ENCODE assay signal across 7 cellular contexts in the genomic region with DNA sequence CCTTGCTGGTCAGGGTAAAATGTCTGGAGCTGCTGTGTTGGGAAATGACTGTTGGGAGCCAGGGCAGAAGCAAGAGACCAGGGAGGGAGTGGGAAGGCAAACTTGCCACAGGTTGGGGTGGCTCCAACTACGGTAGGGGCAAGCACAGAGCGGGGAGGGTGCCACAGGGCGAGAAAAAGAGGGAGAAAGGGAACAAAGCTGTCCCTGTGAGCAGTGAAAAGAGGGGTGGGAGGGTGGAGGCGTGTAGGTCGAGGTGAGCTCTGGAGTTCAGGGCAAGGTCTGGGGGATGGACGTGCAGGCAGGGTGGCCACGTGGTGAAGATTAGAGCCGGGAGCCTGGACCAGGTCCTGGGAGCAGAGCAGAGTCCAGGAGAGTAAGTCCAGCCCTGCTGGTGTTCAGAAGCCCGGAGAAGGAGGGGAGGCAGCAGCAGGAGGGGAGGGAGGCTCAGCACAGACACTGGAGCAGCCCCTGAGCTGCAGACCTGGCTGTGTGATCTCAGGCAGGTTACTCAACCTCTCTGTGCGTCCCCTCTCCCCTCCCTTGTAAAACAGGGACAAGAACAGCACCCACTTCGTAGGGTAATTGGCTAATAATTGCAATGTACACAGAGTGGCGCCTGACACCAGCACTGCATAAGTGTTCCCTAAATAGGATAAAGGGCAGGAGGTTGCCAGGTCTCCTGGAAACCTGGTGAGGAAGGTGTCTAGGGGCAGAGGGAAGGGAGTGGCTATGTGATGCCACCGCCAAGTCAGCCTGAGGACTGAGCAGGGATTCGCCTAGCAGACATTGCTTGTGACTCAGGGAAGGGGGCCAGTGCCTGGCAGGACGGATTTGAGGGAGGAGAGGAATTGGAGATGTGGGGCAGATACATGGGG. TPM values are rescaled to one million over a fixed set of nuclear protein-coding genes. Genes with fewer than 3 reads are reported as not detected.
A peak's percentile ranks its signal among the peaks of the same experiment; 100 is the strongest.
DNase-seq lines count a peak whose midpoint lies in the region; TF ChIP-seq lines count a peak whose summit lies in the region.

No MANE protein-coding gene starts in this region.

- TF ChIP-seq CTCF in HFFc6 (IDR thresholded peaks at IDR 0.05) (no peak), Peyer's patch (IDR thresholded peaks at IDR 0.05) (peak in 1 of 6 experiments; percentile 26), fibroblast of the aortic adventitia (IDR thresholded peaks at IDR 0.05; ENCODE audit: insufficient read depth, low read length) (no peak)

- TF ChIP-seq POLR2A in Peyer's patch (IDR thresholded peaks at IDR 0.05) = peak; percentile 39 to 67

- H3K4me1 ChIP-seq in Peyer's patch (peaks cover 4 to 72% (median 35%) of the 10 kb centered on the region in 4 donors), skeletal muscle tissue (ENCODE audit: control insufficient read depth in 3 of 3, insufficient read depth in 3 of 3, low read length in 3 of 3) (peaks cover 48 to 62% (median 50%) of the 10 kb centered on the region in 3 donors)

- peaks cover 17% of the 10 kb centered on the region for H3K9me3 Mint-ChIP-seq in HFFc6

- H3K9ac ChIP-seq in skeletal muscle tissue (ENCODE audit: low read depth in 1 of 3, low read length in 3 of 3) = peak overlapping the region in 1 of 3 donors; percentile 10

- H3K36me3 Mint-ChIP-seq in HFFc6 (ENCODE audit: low read depth) = peaks cover 6% of the 10 kb centered on the region

- H3K9me3 ChIP-seq in Peyer's patch = no peaks in the 10 kb centered on the region
- H3K9me3 ChIP-seq in skeletal muscle tissue (ENCODE audit: control insufficient read depth in 3 of 3, low read length in 3 of 3) = no peaks in the 10 kb centered on the region

- DNase-seq in HFFc6 (no peak), Peyer's patch (peak in 2 of 3 donors; percentile 79 to 83), fibroblast of the aortic adventitia (ENCODE audit: low read depth) (peak; percentile 49), NOMO-1 treated with DMSO at 0.1 percent for 48 hours (lab: John Stamatoyannopoulos, UW; ENCODE audit: unreplicated experiment) (no peak), dermis blood vessel endothelial cell (no peak)
- DNase-seq in activated CD4-positive, alpha-beta T cell treated with anti-CD3 and anti-CD28 coated beads for 1 hour = no peak

- peak overlapping the region; percentile 80 for H3K27ac Mint-ChIP-seq in HFFc6

- H3K27me3 Mint-ChIP-seq in HFFc6 (ENCODE audit: insufficient read depth) = peaks cover 8% of the 10 kb centered on the region

- H3K27ac ChIP-seq in Peyer's patch (peak overlapping the region in 3 of 4 donors; percentile 44 to 91 (median 91)), skeletal muscle tissue (ENCODE audit: low read depth, low read length) (peak overlapping the region; percentile 58)

- no peaks in the 10 kb centered on the region for H3K27me3 ChIP-seq in Peyer's patch
- no peaks in the 10 kb centered on the region for H3K27me3 ChIP-seq in skeletal muscle tissue (ENCODE audit: control insufficient read depth in 3 of 3, insufficient read depth in 3 of 3, low read length in 3 of 3)

- H3K36me3 ChIP-seq in Peyer's patch = peaks cover 0 to 3% (median 0%) of the 10 kb centered on the region in 3 donors
- H3K36me3 ChIP-seq in skeletal muscle tissue (ENCODE audit: control insufficient read depth in 3 of 3, insufficient read depth in 3 of 3, low read length in 3 of 3) = peaks cover 3% of the 10 kb centered on the region in 3 donors

- peaks cover 63% of the 10 kb centered on the region for H3K4me1 Mint-ChIP-seq in HFFc6 (ENCODE audit: low read depth)

- H3K4me3 ChIP-seq in Peyer's patch (peak overlapping the region in 1 of 4 donors; percentile 8), fibroblast of the aortic adventitia (ENCODE audit: low read depth, low read length) (no peak overlapping the region), skeletal muscle tissue (ENCODE audit: low read length in 3 of 3) (no peak overlapping the region)

- H3K4me3 Mint-ChIP-seq in HFFc6 = peak overlapping the region; percentile 43

RNA-seq across cellular contexts. Expression of a gene that starts 3.2 kb away (rescaled TPM):
- total RNA-seq in HFFc6 (2021; fragmentation: NEBNext Ultra II Directional; extraction: Animal tissue kit (Norgen Biotek cat#: 25700)) = 100 to 1,000 TPM; 224 to 289 (median 250) TPM
- 100 to 1,000 TPM in 2 of 4 donors, 10 to 100 TPM in 2; 74.3 to 107 (median 96.9) TPM for total RNA-seq in Peyer's patch
- total RNA-seq in fibroblast of the aortic adventitia (ENCODE audit: low replicate concordance) = 27.7 and 91.2 TPM in 2 replicates
- total RNA-seq in skeletal muscle tissue = 39.1 TPM
- 71.5 and 193 TPM in 2 replicates for total RNA-seq in dermis blood vessel endothelial cell

RNA-seq across cellular contexts. Expression of a gene that starts 5.4 kb away (rescaled TPM):
- 100 to 1,000 TPM; 193 to 237 (median 223) TPM for total RNA-seq in HFFc6 (2021; fragmentation: NEBNext Ultra II Directional; extraction: Animal tissue kit (Norgen Biotek cat#: 25700))
- 100 to 1,000 TPM; 258 to 493 (median 326) TPM for total RNA-seq in Peyer's patch
- total RNA-seq in fibroblast of the aortic adventitia (ENCODE audit: low replicate concordance) = 156 and 288 TPM in 2 replicates
- total RNA-seq in skeletal muscle tissue = 139 TPM
- total RNA-seq in dermis blood vessel endothelial cell = 281 and 591 TPM in 2 replicates

RNA-seq across cellular contexts. Expression of a gene that starts 31.4 kb away (rescaled TPM):
- under 1 TPM; 0.28 to 0.74 (median 0.60) TPM for total RNA-seq in HFFc6 (2021; fragmentation: NEBNext Ultra II Directional; extraction: Animal tissue kit (Norgen Biotek cat#: 25700))
- total RNA-seq in Peyer's patch = 100 to 1,000 TPM in 2 of 4 donors, 10 to 100 TPM in 2; 82.6 to 187 (median 118) TPM
- total RNA-seq in fibroblast of the aortic adventitia (ENCODE audit: low replicate concordance) = 0.18 TPM in 1 of 2 replicates, not detected in the other
- total RNA-seq in skeletal muscle tissue = 8.9 TPM
- total RNA-seq in dermis blood vessel endothelial cell = 40.3 and 55.5 TPM in 2 replicates

RNA-seq across cellular contexts. Expression of a gene that starts 58.5 kb away (rescaled TPM):
- total RNA-seq in HFFc6 (2021; fragmentation: NEBNext Ultra II Directional; extraction: Animal tissue kit (Norgen Biotek cat#: 25700)) = 1 to 10 TPM; 4.6 to 8.1 (median 6.6) TPM
- total RNA-seq in Peyer's patch (100 to 1,000 TPM in 1 of 4 donors, 10 to 100 TPM in 3; 30.1 to 162 (median 72.1) TPM), fibroblast of the aortic adventitia (ENCODE audit: low replicate concordance) (3.5 and 21.6 TPM in 2 replicates), skeletal muscle tissue (6.8 TPM), dermis blood vessel endothelial cell (9.4 and 10.0 TPM in 2 replicates)

Comparison
In these comparisons a context has a peak if more than half of its experiments do, and no peak if none do; other contexts are left out.
1. DNase-seq: peak in Peyer's patch (2 of 3) and fibroblast of the aortic adventitia (single experiment); none in HFFc6 (single experiment), NOMO-1 treated with DMSO at 0.1 percent for 48 hours (single experiment), dermis blood vessel endothelial cell (single experiment) and activated CD4-positive, alpha-beta T cell treated with anti-CD3 and anti-CD28 coated beads for 1 hour (single experiment).